ENCODE assay signal across 24 cellular contexts in the genomic region with DNA sequence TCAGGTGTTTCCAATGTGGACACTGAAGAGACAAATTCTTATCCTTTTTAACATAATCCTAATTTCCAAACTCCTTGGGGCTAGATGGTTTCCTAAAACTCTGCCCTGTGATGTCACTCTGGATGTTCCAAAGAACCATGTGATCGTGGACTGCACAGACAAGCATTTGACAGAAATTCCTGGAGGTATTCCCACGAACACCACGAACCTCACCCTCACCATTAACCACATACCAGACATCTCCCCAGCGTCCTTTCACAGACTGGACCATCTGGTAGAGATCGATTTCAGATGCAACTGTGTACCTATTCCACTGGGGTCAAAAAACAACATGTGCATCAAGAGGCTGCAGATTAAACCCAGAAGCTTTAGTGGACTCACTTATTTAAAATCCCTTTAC. TPM values are rescaled to one million over a fixed set of nuclear protein-coding genes. Genes with fewer than 3 reads are reported as not detected.
"Had no signal": no experiment of that assay in that cellular context is flagged by ENCODE, and none has a peak within 500 bp of the region (broad histone marks: within the 10 kb centered on the region; RNA-seq: fewer than 3 reads in every experiment).

No MANE protein-coding gene starts in this region.

- H3K4me3 Mint-ChIP-seq: dendritic cell treated with granulocyte-macrophage colony-stimulating factor and Interleukin-4, amounts not matched to agents 40 ng/mL and 50 ng/mL, for 4 days; effector memory CD8-positive, alpha-beta T cell; immature natural killer cell; memory B cell; mesothelial cell of epicardium; naive B cell; nephron; stimulated activated effector memory CD8-positive, alpha-beta T cell treated with anti-CD3 and anti-CD28 coated beads, Interleukin-12 subunit alpha, Interleukin-12 subunit beta, amount 100 ng/mL, for 72 hours; stimulated activated naive CD8-positive, alpha-beta T cell treated with anti-CD3 and anti-CD28 coated beads, Interleukin-15, Interleukin-2, amounts not matched to agents 100 ng/mL and 50 ng/mL, for 24 hours had no signal

- H3K36me3 Mint-ChIP-seq: immature natural killer cell; mesothelial cell of epicardium; stimulated activated effector memory CD8-positive, alpha-beta T cell treated with anti-CD3 and anti-CD28 coated beads, Interleukin-12 subunit alpha, Interleukin-12 subunit beta, amount 100 ng/mL, for 72 hours had no signal

- FAIRE-seq: kidney, pancreas had no signal

- H3K4me1 Mint-ChIP-seq: mesothelial cell of epicardium, nephron had no signal

- H3K9me3 Mint-ChIP-seq: dendritic cell treated with granulocyte-macrophage colony-stimulating factor and Interleukin-4, amounts not matched to agents 40 ng/mL and 50 ng/mL, for 4 days; effector memory CD8-positive, alpha-beta T cell; immature natural killer cell; memory B cell; stimulated activated effector memory CD8-positive, alpha-beta T cell treated with anti-CD3 and anti-CD28 coated beads, Interleukin-12 subunit alpha, Interleukin-12 subunit beta, amount 100 ng/mL, for 72 hours; stimulated activated naive CD8-positive, alpha-beta T cell treated with anti-CD3 and anti-CD28 coated beads, Interleukin-15, Interleukin-2, amounts not matched to agents 100 ng/mL and 50 ng/mL, for 24 hours had no signal

- DNase-seq: effector memory CD8-positive, alpha-beta T cell; gastrocnemius medialis; immature natural killer cell; kidney; left cardiac atrium; left ventricle myocardium inferior; lower lobe of right lung; naive B cell; occipital lobe; pancreas; right cardiac atrium; stimulated activated CD4-positive, alpha-beta T cell treated with anti-CD3 and anti-CD28 coated beads, Interleukin-4, amount 100 ng/mL, for 1 hour; stimulated activated CD8-positive, alpha-beta memory T cell treated with anti-CD3 and anti-CD28 coated beads, Interleukin-4, amount 100 ng/mL, for 48 hours; tibial artery; upper lobe of left lung; uterus had no signal

- H3K27ac Mint-ChIP-seq: dendritic cell treated with granulocyte-macrophage colony-stimulating factor and Interleukin-4, amounts not matched to agents 40 ng/mL and 50 ng/mL, for 4 days; effector memory CD8-positive, alpha-beta T cell; immature natural killer cell; memory B cell; mesothelial cell of epicardium; nephron; progenitor cell of endocrine pancreas; stimulated activated effector memory CD8-positive, alpha-beta T cell treated with anti-CD3 and anti-CD28 coated beads, Interleukin-12 subunit alpha, Interleukin-12 subunit beta, amount 100 ng/mL, for 72 hours; stimulated activated naive CD8-positive, alpha-beta T cell treated with anti-CD3 and anti-CD28 coated beads, Interleukin-15, Interleukin-2, amounts not matched to agents 100 ng/mL and 50 ng/mL, for 24 hours had no signal

- ATAC-seq: effector memory CD8-positive, alpha-beta T cell; gastrocnemius medialis; left cardiac atrium; lower lobe of right lung; pancreas; right cardiac atrium; stimulated activated effector memory CD8-positive, alpha-beta T cell treated with anti-CD3 and anti-CD28 coated beads, Interleukin-12 subunit alpha, Interleukin-12 subunit beta, amount 100 ng/mL, for 72 hours had no signal

- H3K27me3 Mint-ChIP-seq: dendritic cell treated with granulocyte-macrophage colony-stimulating factor and Interleukin-4, amounts not matched to agents 40 ng/mL and 50 ng/mL, for 4 days; memory B cell; progenitor cell of endocrine pancreas; stimulated activated naive CD8-positive, alpha-beta T cell treated with anti-CD3 and anti-CD28 coated beads, Interleukin-15, Interleukin-2, amounts not matched to agents 100 ng/mL and 50 ng/mL, for 24 hours had no signal

RNA-seq across cellular contexts. Expression of a gene that starts 18.6 kb away (rescaled TPM):
- total RNA-seq: fibroblast of villous mesenchyme had no signal

RNA-seq across cellular contexts. Expression of a gene that starts 20.9 kb away (rescaled TPM):
- total RNA-seq: fibroblast of villous mesenchyme, mesothelial cell of epicardium, progenitor cell of endocrine pancreas had no signal
